ENCODE assay signal across 31 cellular contexts in the genomic region with DNA sequence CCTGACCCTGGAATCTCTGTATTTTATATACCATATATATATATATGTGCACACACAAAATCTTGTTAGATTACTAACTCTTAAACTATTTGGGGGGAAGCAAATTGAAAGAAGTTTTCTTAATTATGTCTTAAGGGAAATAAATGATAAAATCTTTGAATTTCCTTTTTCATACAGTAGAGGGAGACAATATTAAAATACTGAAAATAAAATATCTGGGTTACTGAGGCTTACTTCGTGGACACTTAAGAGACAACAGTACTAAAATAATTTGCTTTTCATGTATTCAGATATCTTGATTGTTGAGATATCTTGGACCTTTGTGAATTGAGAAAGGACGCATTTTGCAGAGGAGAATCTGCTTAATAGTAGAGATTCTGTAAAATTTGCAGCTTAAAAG. TPM values are rescaled to one million over a fixed set of nuclear protein-coding genes. Genes with fewer than 3 reads are reported as not detected.
DNase-seq lines count a peak whose midpoint lies in the region; FAIRE-seq and TF ChIP-seq lines count a peak whose summit lies in the region.
"Had no signal": no experiment of that assay in that cellular context is flagged by ENCODE, and none has a peak within 500 bp of the region (broad histone marks: within the 10 kb centered on the region; RNA-seq: fewer than 3 reads in every experiment).

No MANE protein-coding gene starts in this region.

- H3K4me1 ChIP-seq in spleen = peaks cover 0 to 8% (median 0%) of the 10 kb centered on the region in 6 donors
- H3K4me1 ChIP-seq: ascending aorta, right atrium auricular region had no signal

- H3K4me1 Mint-ChIP-seq in brain = peaks cover 19% of the 10 kb centered on the region
- no peaks in the 10 kb centered on the region for H3K4me1 Mint-ChIP-seq in osteocyte (ENCODE audit: unreplicated experiment)
- H3K4me1 Mint-ChIP-seq: activated naive CD8-positive, alpha-beta T cell treated with anti-CD3 and anti-CD28 coated beads, Interleukin-2, amount 10 ng/mL, durations not matched to agents 7 days and 5 days; nephron progenitor cell had no signal

- H3K27me3 ChIP-seq in spleen (replicated peaks in 1 of 7) = no peaks in the 10 kb centered on the region
- H3K27me3 ChIP-seq: ascending aorta, cardiac muscle cell, right atrium auricular region, stomach had no signal

- DNase-seq in D721Med (ENCODE audit: insufficient read length, low spot score) = no peak
- no peak for DNase-seq in osteocyte (ENCODE audit: extremely low spot score, unreplicated experiment)
- DNase-seq in spleen = no peak
- no peak for DNase-seq in stimulated activated CD4-positive, alpha-beta T cell treated with anti-CD3 and anti-CD28 coated beads, Interleukin-15, amount 100 ng/mL, for 24 hours
- DNase-seq in NCI-H2227 (lab: John Stamatoyannopoulos, UW; ENCODE audit: unreplicated experiment) = no peak
- DNase-seq: activated CD4-positive, alpha-beta T cell treated with anti-CD3 and anti-CD28 coated beads, Interleukin-2, amount 50 U/mL, for 1 hour; activated CD8-positive, alpha-beta memory T cell treated with anti-CD3 and anti-CD28 coated beads, Interleukin-2, amount 10 ng/mL, durations not matched to agents 7 days and 5 days; activated gamma-delta T cell treated with Interleukin-2 at 50 U/mL for 16 hours; activated naive CD8-positive, alpha-beta T cell treated with anti-CD3 and anti-CD28 coated beads, Interleukin-2, amount 10 ng/mL, durations not matched to agents 7 days and 5 days; activated T-cell treated with anti-CD3 and anti-CD28 coated beads, Interleukin-2, amount 50 U/mL, for 48 hours; effector memory CD4-positive, alpha-beta T cell; glutamatergic neuron; Karpas-422; NCI-H1417 treated with DMSO at 0.1 percent for 48 hours; NCI-H2029 treated with DMSO at 0.1 percent for 48 hours; NCI-H345; NCI-H69; nephron progenitor cell; SHP77 treated with DMSO at 0.1 percent for 48 hours; stimulated activated CD4-positive, alpha-beta T cell treated with anti-CD3 and anti-CD28 coated beads, Interleukin-2, amount 100 ng/mL, for 24 hours; stimulated activated CD8-positive, alpha-beta memory T cell treated with anti-CD3 and anti-CD28 coated beads, Interleukin-4, amount 100 ng/mL, for 48 hours; stomach; T1000 had no signal

- intact Hi-C loops in spleen (cut with DNase I; ENCODE audit: low total_unique reads) = no loop called here

- no peak for FAIRE-seq in D721Med (lab: Jason Lieb, UNC)

- no peak overlapping the region for H3K4me3 ChIP-seq in spleen
- H3K4me3 ChIP-seq: ascending aorta, cardiac muscle cell, coronary artery, right atrium auricular region, smooth muscle cell, stomach had no signal

- no peaks in the 10 kb centered on the region for H3K9me3 ChIP-seq in spleen
- H3K9me3 ChIP-seq: ascending aorta, right atrium auricular region, stomach had no signal

- TF ChIP-seq CTCF in D721Med (IDR thresholded peaks at IDR 0.05; ENCODE audit: insufficient read depth, missing control alignments) (peak; percentile 2), LNCAP (IDR thresholded peaks at IDR 0.05) (peak; percentile 32; the same call in 1 of the 2 replicates), brain (conservative IDR thresholded peaks at IDR 0.05) (peak; percentile 26 to 51), osteocyte (IDR thresholded peaks at IDR 0.05) (peak; percentile 25), spleen (IDR thresholded peaks at IDR 0.05 in 8 of 11, conservative IDR thresholded peaks at IDR 0.05 in 3 of 11) (no peak)

- peaks cover 0 to 99% (median 42%) of the 10 kb centered on the region in 6 donors for H3K36me3 ChIP-seq in spleen

- H3K36me3 Mint-ChIP-seq in brain (peaks cover 59% of the 10 kb centered on the region), osteocyte (ENCODE audit: unreplicated experiment) (peaks cover 26% of the 10 kb centered on the region)

- no peak overlapping the region for H3K27ac ChIP-seq in spleen
- H3K27ac ChIP-seq: ascending aorta, cardiac muscle cell, coronary artery, right atrium auricular region, stomach had no signal

- H3K4me3 Mint-ChIP-seq in brain = no peak overlapping the region
- H3K4me3 Mint-ChIP-seq in osteocyte (ENCODE audit: unreplicated experiment) = no peak overlapping the region
- H3K4me3 Mint-ChIP-seq: activated CD8-positive, alpha-beta memory T cell treated with anti-CD3 and anti-CD28 coated beads, Interleukin-2, amount 10 ng/mL, durations not matched to agents 7 days and 5 days; activated naive CD8-positive, alpha-beta T cell treated with anti-CD3 and anti-CD28 coated beads, Interleukin-2, amount 10 ng/mL, durations not matched to agents 7 days and 5 days; memory B cell; nephron progenitor cell had no signal

- 80 to 88% (median 84%) methylated on average over 2 of the region's 2 CpGs for WGBS in spleen, 5 donors

- H3K27me3 Mint-ChIP-seq in brain = no peaks in the 10 kb centered on the region
- H3K27me3 Mint-ChIP-seq in osteocyte (ENCODE audit: unreplicated experiment) = no peaks in the 10 kb centered on the region
- H3K27me3 Mint-ChIP-seq: activated CD8-positive, alpha-beta memory T cell treated with anti-CD3 and anti-CD28 coated beads, Interleukin-2, amount 10 ng/mL, durations not matched to agents 7 days and 5 days; activated naive CD8-positive, alpha-beta T cell treated with anti-CD3 and anti-CD28 coated beads, Interleukin-2, amount 10 ng/mL, durations not matched to agents 7 days and 5 days; memory B cell had no signal

- H3K27ac Mint-ChIP-seq in brain (no peak overlapping the region), osteocyte (ENCODE audit: unreplicated experiment) (no peak overlapping the region)
- H3K27ac Mint-ChIP-seq: activated CD8-positive, alpha-beta memory T cell treated with anti-CD3 and anti-CD28 coated beads, Interleukin-2, amount 10 ng/mL, durations not matched to agents 7 days and 5 days; memory B cell; nephron progenitor cell had no signal

- H3K9me3 Mint-ChIP-seq in brain (no peaks in the 10 kb centered on the region), osteocyte (ENCODE audit: unreplicated experiment) (no peaks in the 10 kb centered on the region)
- H3K9me3 Mint-ChIP-seq: activated naive CD8-positive, alpha-beta T cell treated with anti-CD3 and anti-CD28 coated beads, Interleukin-2, amount 10 ng/mL, durations not matched to agents 7 days and 5 days; memory B cell; nephron progenitor cell had no signal

- no peak for TF ChIP-seq POLR2A in spleen (IDR thresholded peaks at IDR 0.05)

RNA-seq across cellular contexts. Expression of a gene that starts 17.0 kb away (rescaled TPM):
- 21.7 TPM for polyA plus RNA-seq in brain (ENCODE audit: insufficient read depth, low read depth, low replicate concordance)
- 46.1 and 48.4 TPM in 2 replicates for total RNA-seq in osteocyte
- total RNA-seq in spleen = 10 to 100 TPM; 24.7 to 36.9 (median 30.5) TPM
- polyA plus RNA-seq in spleen = 10 to 100 TPM; 25.2 to 28.0 (median 27.9) TPM

RNA-seq across cellular contexts. Expression of a gene that starts 27.4 kb away (rescaled TPM):
- 5.1 TPM for polyA plus RNA-seq in brain (ENCODE audit: insufficient read depth, low read depth, low replicate concordance)
- total RNA-seq in osteocyte = 7.2 and 8.9 TPM in 2 replicates
- 10 to 100 TPM in 3 of 7 donors, 1 to 10 TPM in 4; 6.7 to 12.8 (median 9.4) TPM for total RNA-seq in spleen
- 10 to 100 TPM; 15.0 to 23.2 (median 15.1) TPM for polyA plus RNA-seq in spleen

Comparison
In these comparisons a context has a peak if more than half of its experiments do, and no peak if none do; other contexts are left out.
1. CTCF ChIP-seq: peak in D721Med (single experiment), LNCAP (single experiment), brain (2 of 2) and osteocyte (single experiment); none in spleen (0 of 11).